In the genomic region with DNA sequence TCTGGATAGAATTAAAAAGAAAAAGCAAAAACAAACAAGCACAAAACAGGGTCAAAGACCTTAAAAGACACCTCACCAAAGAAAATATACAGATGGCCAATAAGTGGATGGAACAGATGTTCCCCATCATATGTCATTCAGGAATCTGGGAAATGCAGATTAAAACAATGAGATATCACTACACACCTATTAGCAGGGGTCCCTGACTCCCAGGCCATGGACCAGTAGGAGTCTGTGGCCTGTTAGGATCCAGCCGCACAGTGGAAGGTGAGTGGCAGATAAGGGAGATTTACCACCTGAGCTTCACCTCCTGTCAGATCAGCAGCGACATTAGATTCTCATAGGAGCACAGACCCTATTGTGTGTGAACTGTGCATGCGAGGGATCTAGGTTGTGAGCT, we compare ENCODE assay signal across 9 cellular contexts.
"Had no signal": no experiment of that assay in that cellular context is flagged by ENCODE, and none has a peak within 500 bp of the region (broad histone marks: within the 10 kb centered on the region; RNA-seq: fewer than 3 reads in every experiment).

No MANE protein-coding gene starts in this region.

- DNase-seq: GM23248, GOT3, H7, H9, HCEC 1CT, HFFc6 had no signal

- H3K9ac ChIP-seq: GM23248 had no signal

- H3K9me3 ChIP-seq: HAP-1 had no signal

- H3K4me1 ChIP-seq: HAP-1 had no signal

- H3K4me3 ChIP-seq: GM23248, GM23338, HAP-1 had no signal

- H3K4me2 ChIP-seq: GM23338 had no signal

- H3K27ac ChIP-seq: GM23248 had no signal

- FAIRE-seq: H54 had no signal

- H3K36me3 ChIP-seq: HAP-1 had no signal

- H2AFZ ChIP-seq: GM23248, GM23338 had no signal
